In genomic region chr3:49976942-49977341, GRCh38 we compare ENCODE assay signal across 20 cellular contexts. TPM values are rescaled to one million over a fixed set of nuclear protein-coding genes. Genes with fewer than 3 reads are reported as not detected.
A peak's percentile ranks its signal among the peaks of the same experiment; 100 is the strongest.
DNase-seq lines count a peak whose midpoint lies in the region; ATAC-seq, FAIRE-seq and TF ChIP-seq lines count a peak whose summit lies in the region.
"Had no signal": no experiment of that assay in that cellular context is flagged by ENCODE, and none has a peak within 500 bp of the region (broad histone marks: within the 10 kb centered on the region; RNA-seq: fewer than 3 reads in every experiment).

No MANE protein-coding gene starts in this region.

- H3K4me1 Mint-ChIP-seq in GM23338 (no peaks in the 10 kb centered on the region), endodermal cell (no peaks in the 10 kb centered on the region)
- H3K4me1 Mint-ChIP-seq: B cell had no signal

- H4K8ac ChIP-seq in IMR-90 (ENCODE audit: low read depth in 2 of 2, low read length in 2 of 2), result no peak overlapping the region

- H3K23ac ChIP-seq in IMR-90 (ENCODE audit: low read depth, low read length), result no peak overlapping the region

- H2AFZ ChIP-seq in GM23338 (no peak overlapping the region), IMR-90 (replicated peaks; ENCODE audit: low read length, poor library complexity) (no peak overlapping the region), GM12878 (ENCODE audit: control insufficient read depth, low read depth, low read length) (no peak overlapping the region)

- H3K36me3 ChIP-seq in GM23338 (ENCODE audit: insufficient read depth), result peaks cover 4% of the 10 kb centered on the region
- H3K36me3 ChIP-seq in IMR-90 (ENCODE audit: control insufficient read depth, insufficient read depth, low read length), result peaks cover 10% of the 10 kb centered on the region
- H3K36me3 ChIP-seq in GM12878 (ENCODE audit: control insufficient read depth in 2 of 2, insufficient read depth in 2 of 2, low read length in 1 of 2), result peaks cover 3 to 21% of the 10 kb centered on the region in 2 experiments
- peaks cover 68% of the 10 kb centered on the region for H3K36me3 ChIP-seq in endodermal cell (ENCODE audit: control insufficient read depth, insufficient read depth, low read length)

- H3K27ac ChIP-seq in GM23338 (ENCODE audit: low read depth) (peak overlapping the region; percentile 46; the same call in 1 of the 2 replicates), IMR-90 (ENCODE audit: insufficient read depth, low read length) (no peak overlapping the region), GM12878 (ENCODE audit: control insufficient read depth, insufficient read depth) (no peak overlapping the region), endodermal cell (ENCODE audit: low read depth, low read length) (peak overlapping the region; percentile 63)
- H3K27ac ChIP-seq: 22Rv1; BLaER1 treated with 17β-estradiol and CSF1 and Interleukin-3, amounts not matched to agents 10 nM and 100 nM had no signal

- no peaks in the 10 kb centered on the region for H3K27me3 ChIP-seq in GM23338 (ENCODE audit: insufficient read depth)
- no peaks in the 10 kb centered on the region for H3K27me3 ChIP-seq in IMR-90 (ENCODE audit: control insufficient read depth, insufficient read depth, low read length)
- H3K27me3 ChIP-seq in GM12878 (replicated peaks in 1 of 2; ENCODE audit: control insufficient read depth in 2 of 2, insufficient read depth in 2 of 2, low read length in 1 of 2), result no peaks in the 10 kb centered on the region
- H3K27me3 ChIP-seq in endodermal cell (ENCODE audit: control insufficient read depth, insufficient read depth, low read length, poor library complexity, severe bottlenecking), result no peaks in the 10 kb centered on the region
- H3K27me3 ChIP-seq: BLaER1 treated with 17β-estradiol and CSF1 and Interleukin-3, amounts not matched to agents 10 nM and 100 nM had no signal

- POLR2A ChIA-PET in IMR-90 (lab: Charles Lee; ENCODE audit: unreplicated experiment), result no interaction called here
- POLR2A ChIA-PET in GM12878 (lab: Charles Lee), result no interaction called here

- CTCF ChIA-PET in IMR-90 (lab: Yijun Ruan, JAX) (interaction anchor here (1.0 kb wide), 1 partner anchor 21 kb away, joined by 3 read pairs; no protein-coding TSS in a partner anchor), GM12878 (lab: Yijun Ruan, JAX) (interaction anchor here (1.2 kb wide), 1 partner anchor 15 kb away, joined by 3 read pairs; no protein-coding TSS in a partner anchor)

- DNase-seq in GM23338 (ENCODE audit: low spot score) (no peak), IMR-90 (no peak), GM12878 (ENCODE audit: low read depth, low spot score) (no peak), endodermal cell (no peak), NCI-H2081 (lab: John Stamatoyannopoulos, UW) (no peak), ACHN (no peak)
- DNase-seq: CD8-positive, alpha-beta memory T cell; COR-L47; DMS 273 treated with DMSO at 0.1 percent for 48 hours; DMS53; DND-41; EL; HCEC 1CT; HFFc6 had no signal

- no peak overlapping the region for H2AK5ac ChIP-seq in IMR-90 (ENCODE audit: low read depth, low read length)

- intact Hi-C loops in IMR-90 (cut with micrococcal nuclease) (no loop called here), GM12878 (cut with micrococcal nuclease; ENCODE audit: unreplicated experiment) (no loop called here)

- no peaks in the 10 kb centered on the region for H3K4me1 ChIP-seq in GM23338 (ENCODE audit: insufficient read depth)
- peaks cover 10% of the 10 kb centered on the region for H3K4me1 ChIP-seq in IMR-90 (ENCODE audit: control insufficient read depth, insufficient read depth, low read length)
- H3K4me1 ChIP-seq in GM12878 (ENCODE audit: control insufficient read depth, insufficient read depth, low read length), result no peaks in the 10 kb centered on the region
- no peaks in the 10 kb centered on the region for H3K4me1 ChIP-seq in endodermal cell (ENCODE audit: control insufficient read depth, insufficient read depth, low read length)
- H3K4me1 ChIP-seq: BLaER1 treated with 17β-estradiol and CSF1 and Interleukin-3, amounts not matched to agents 10 nM and 100 nM had no signal

- no peak overlapping the region for H3K4ac ChIP-seq in IMR-90 (ENCODE audit: low read depth, low read length)

- H3K36me3 Mint-ChIP-seq in GM23338 (ENCODE audit: low read depth) (peaks cover 22% of the 10 kb centered on the region), endodermal cell (ENCODE audit: low read depth) (peaks cover 36% of the 10 kb centered on the region)

- H3F3A ChIP-seq in GM23338 (replicated peaks; ENCODE audit: low read depth), result peaks cover 2% of the 10 kb centered on the region; the same call in 1 of the 2 replicates

- no peak for FAIRE-seq in GM12878 (lab: Jason Lieb, UNC)
- FAIRE-seq: GM12891 had no signal

- H4K5ac ChIP-seq in IMR-90 (ENCODE audit: low read depth, low read length), result no peak overlapping the region

- H3K14ac ChIP-seq in IMR-90 (replicated peaks; ENCODE audit: low read depth, low read length), result no peak overlapping the region

- no peak overlapping the region for H3K4me3 ChIP-seq in GM23338
- no peak overlapping the region for H3K4me3 ChIP-seq in IMR-90 (ENCODE audit: insufficient read depth, low read depth, low read length)
- H3K4me3 ChIP-seq in GM12878, result no peak overlapping the region
- no peak overlapping the region for H3K4me3 ChIP-seq in endodermal cell (ENCODE audit: low read length)
- H3K4me3 ChIP-seq: BLaER1 treated with 17β-estradiol and CSF1 and Interleukin-3, amounts not matched to agents 10 nM and 100 nM had no signal

- no peak overlapping the region for H3K56ac ChIP-seq in IMR-90 (ENCODE audit: extremely low read depth, insufficient read depth, low read length)

- dilution Hi-C loops in IMR-90 (cut with HindIII; ENCODE audit: low sequenced_read_pairs, unreplicated experiment), result no loop called here

- H4K91ac ChIP-seq in IMR-90 (ENCODE audit: insufficient read depth, low read depth, low read length), result no peak overlapping the region

- H2BK5ac ChIP-seq in IMR-90 (ENCODE audit: low read depth, low read length, poor library complexity, severe bottlenecking), result no peak overlapping the region

- peaks cover 11 to 45% of the 10 kb centered on the region in 2 experiments for H3K79me1 ChIP-seq in IMR-90 (ENCODE audit: low read depth in 1 of 2, low read length in 2 of 2)

- ATAC-seq in GM23338 (peak; percentile 59), IMR-90 (ENCODE audit: low read depth) (no peak), GM12878 (no peak), GM21360 (IDR thresholded peaks at IDR 0.05; ENCODE audit: unreplicated experiment) (no peak), HG03354 (IDR thresholded peaks at IDR 0.05; ENCODE audit: poor library complexity, severe bottlenecking, unreplicated experiment) (no peak)

- H3K9me3 Mint-ChIP-seq in GM23338 (no peaks in the 10 kb centered on the region), endodermal cell (no peaks in the 10 kb centered on the region)
- H3K9me3 Mint-ChIP-seq: CD8-positive, alpha-beta memory T cell; HFFc6 had no signal

- RAD21 ChIA-PET in GM12878 (lab: Charles Lee; ENCODE audit: unreplicated experiment), result no interaction called here

- H3K27ac Mint-ChIP-seq in GM23338, result no peak overlapping the region
- no peak overlapping the region for H3K27ac Mint-ChIP-seq in endodermal cell
- H3K27ac Mint-ChIP-seq: B cell, HFFc6 had no signal

- TSS peak; percentile 17 for BruUV-seq in IMR-90 (replicated peaks; lab: Mats Ljungman, UMichigan)
- BruUV-seq in GM12878 (replicated peaks; lab: Mats Ljungman, UMichigan), result TSS peak; percentile 35

- H4K20me1 ChIP-seq in GM23338 (replicated peaks; ENCODE audit: insufficient read depth) (peaks cover 9% of the 10 kb centered on the region), IMR-90 (ENCODE audit: insufficient read depth, low read length) (peaks cover 4% of the 10 kb centered on the region), GM12878 (ENCODE audit: control insufficient read depth, insufficient read depth) (no peaks in the 10 kb centered on the region)

- H3K4me2 ChIP-seq in GM23338, result no peak overlapping the region
- H3K4me2 ChIP-seq in IMR-90 (ENCODE audit: low read depth, low read length), result no peak overlapping the region
- no peak overlapping the region for H3K4me2 ChIP-seq in GM12878 (ENCODE audit: control insufficient read depth, insufficient read depth)
- H3K4me2 ChIP-seq: BLaER1 treated with 17β-estradiol and CSF1 and Interleukin-3, amounts not matched to agents 10 nM and 100 nM had no signal

- H2BK20ac ChIP-seq in IMR-90 (ENCODE audit: low read depth, low read length), result no peak overlapping the region

- no peak overlapping the region for H2BK15ac ChIP-seq in IMR-90 (ENCODE audit: low read depth, low read length)

- H3K9me3 ChIP-seq in IMR-90 (ENCODE audit: control insufficient read depth, insufficient read depth, low read length) (no peaks in the 10 kb centered on the region), GM12878 (replicated peaks; ENCODE audit: control insufficient read depth, insufficient read depth, low read length) (no peaks in the 10 kb centered on the region), endodermal cell (ENCODE audit: control insufficient read depth, low read length) (no peaks in the 10 kb centered on the region)
- H3K9me3 ChIP-seq: BLaER1 treated with 17β-estradiol and CSF1 and Interleukin-3, amounts not matched to agents 10 nM and 100 nM had no signal

- H3K18ac ChIP-seq in IMR-90 (ENCODE audit: low read depth, low read length), result no peak overlapping the region

- WGBS in IMR-90 (ENCODE audit: extremely low coverage in 2 of 2, insufficient read length in 1 of 2), 2 experiments, result 100% methylated on average over 1 of the region's 2 CpGs; no CpG with 5 or more reads in 1 of the 2 experiments
- 100% methylated on average over 2 of the region's 2 CpGs for WGBS in GM12878 (ENCODE audit: insufficient coverage, insufficient replicate concordance, low lambda C conversion rate, missing lambda C conversion rate)
- 67 to 87% methylated on average over 2 of the region's 2 CpGs for WGBS in endodermal cell (ENCODE audit: insufficient coverage in 1 of 2, insufficient read length in 1 of 2), 2 experiments

- H2AK9ac ChIP-seq in IMR-90 (replicated peaks; ENCODE audit: low read depth, low read length, poor library complexity), result no peak overlapping the region

- no peak for TF ChIP-seq RAD21 in IMR-90 (IDR thresholded peaks at IDR 0.05; ENCODE audit: low read length)
- TF ChIP-seq RAD21 in GM12878 (IDR thresholded peaks at IDR 0.05; ENCODE audit: insufficient read depth, low read depth, low read length), result no peak

- no peak for TF ChIP-seq CTCF in GM23338 (conservative IDR thresholded peaks at IDR 0.05; ENCODE audit: low read depth in 2 of 2)
- no peak for TF ChIP-seq CTCF in IMR-90 (conservative IDR thresholded peaks at IDR 0.05; ENCODE audit: low read depth, low read length)
- TF ChIP-seq CTCF in GM12878 (IDR thresholded peaks at IDR 0.05 in 2 of 3, conservative IDR thresholded peaks at IDR 0.05 in 1 of 3; ENCODE audit: control insufficient read depth in 2 of 3, extremely low read depth in 1 of 3, insufficient read depth in 1 of 3, low read depth in 3 of 3, low read length in 3 of 3), result no peak
- TF ChIP-seq CTCF in endodermal cell (conservative IDR thresholded peaks at IDR 0.05), result no peak

- no peak for TF ChIP-seq POLR2A in IMR-90 (IDR thresholded peaks at IDR 0.05; ENCODE audit: low read depth, low read length)
- no peak for TF ChIP-seq POLR2A in GM12878 (IDR thresholded peaks at IDR 0.05; ENCODE audit: low read depth, low read length)

- no peak overlapping the region for H3K4me3 Mint-ChIP-seq in GM23338
- no peak overlapping the region for H3K4me3 Mint-ChIP-seq in endodermal cell
- H3K4me3 Mint-ChIP-seq: B cell; CD8-positive, alpha-beta memory T cell; HFFc6 had no signal

- peaks cover 7% of the 10 kb centered on the region for H3K9me1 ChIP-seq in IMR-90 (ENCODE audit: insufficient read depth, low read length)

- no peak overlapping the region for H3K9ac ChIP-seq in IMR-90 (ENCODE audit: low read depth, low read length)
- H3K9ac ChIP-seq in GM12878 (ENCODE audit: control insufficient read depth, insufficient read depth, low read length), result no peak overlapping the region
- no peak overlapping the region for H3K9ac ChIP-seq in endodermal cell (ENCODE audit: extremely low read depth, low read length, poor library complexity, severe bottlenecking)
- H3K9ac ChIP-seq: BLaER1 treated with 17β-estradiol and CSF1 and Interleukin-3, amounts not matched to agents 10 nM and 100 nM had no signal

- H3K27me3 Mint-ChIP-seq in GM23338 (ENCODE audit: insufficient read depth, low read depth, poor library complexity) (peaks cover 4% of the 10 kb centered on the region), endodermal cell (ENCODE audit: insufficient read depth) (no peaks in the 10 kb centered on the region)
- H3K27me3 Mint-ChIP-seq: B cell; CD8-positive, alpha-beta memory T cell had no signal

- no peaks in the 10 kb centered on the region for H3K9me2 ChIP-seq in GM23338 (ENCODE audit: insufficient read depth)

- no peak overlapping the region for H2BK120ac ChIP-seq in IMR-90 (ENCODE audit: low read depth, low read length)

- peaks cover 7% of the 10 kb centered on the region for H3K79me2 ChIP-seq in GM23338 (replicated peaks; ENCODE audit: insufficient read depth)
- no peaks in the 10 kb centered on the region for H3K79me2 ChIP-seq in GM12878 (ENCODE audit: control insufficient read depth, insufficient read depth, low read length)

- in situ Hi-C loops in IMR-90 (cut with MboI; ENCODE audit: low sequenced_read_pairs) (no loop called here), GM12878 (cut with MboI) (no loop called here), ACHN (cut with HindIII; ENCODE audit: low pct_ligation_motif_present, low pct_unique_long_range_greater_than_20kb, low sequenced_read_pairs) (no loop called here)

- no peak for TF ChIP-seq EP300 in GM12878 (IDR thresholded peaks at IDR 0.05; ENCODE audit: borderline replicate concordance in 1 of 2, control insufficient read depth in 1 of 2, low read depth in 2 of 2, low read length in 2 of 2)

- SMC1A ChIA-PET in GM12878 (lab: Charles Lee; ENCODE audit: uncharacterized antibody, unreplicated experiment), result interaction anchor here (1.4 to 1.5 kb wide), 2 partner anchors 13 to 20 kb away, joined by 3 to 4 read pairs; no protein-coding TSS in a partner anchor

RNA-seq across cellular contexts. Expression of gene RBM6, which starts 37.0 kb away (rescaled TPM):
- total RNA-seq in GM23338 (2014; rRNA removed; shearing (Covaris generic)), result 62.0 and 66.6 TPM in 2 replicates
- 76.2 and 97.6 TPM in 2 replicates for polyA plus RNA-seq in GM23338 (2016; fragmentation: Nextera tagmentation; extraction: Ambion mirVana)
- 38.5 and 40.8 TPM in 2 replicates for total RNA-seq in IMR-90 (2012; rRNA removed)
- polyA plus RNA-seq in IMR-90 (2012; rRNA removed), result 51.1 and 64.6 TPM in 2 replicates
- polyA plus RNA-seq in IMR-90 (2012; cell fraction: cytosol; rRNA removed), result 9.1 and 24.1 TPM in 2 replicates
- 37.5 and 273 TPM in 2 replicates for polyA plus RNA-seq in IMR-90 (2012; cell fraction: nucleus; rRNA removed; ENCODE audit: low replicate concordance)
- 400 and 435 TPM in 2 replicates for total RNA-seq in GM12878 (2013; cell fraction: nucleolus; rRNA removed)
- 56.4 and 62.5 TPM in 2 replicates for total RNA-seq in GM12878 (2014; rRNA removed)
- 94.1 and 94.6 TPM in 2 replicates for total RNA-seq in GM12878 (2014; rRNA removed; fragmentation: Illumina TruSeq; extraction: Trizol)
- 66.5 and 72.7 TPM in 2 replicates for total RNA-seq in GM12878 (2021)
- polyA plus RNA-seq in GM12878 (2011; ENCODE audit: low read depth), result 45.2 TPM
- polyA plus RNA-seq in GM12878 (2011; rRNA removed), result 103 and 128 TPM in 2 replicates
- 50.3 and 56.4 TPM in 2 replicates for polyA plus RNA-seq in GM12878 (2011; cell fraction: cytosol; rRNA removed)
- polyA plus RNA-seq in GM12878 (2011; cell fraction: nucleus; rRNA removed), result 317 and 335 TPM in 2 replicates
- polyA plus RNA-seq in GM12878 (2012), result 67.7 and 87.7 TPM in 2 replicates
- 102 and 136 TPM in 2 replicates for polyA plus RNA-seq in GM12878 (2014; fragmentation: Illumina TruSeq; extraction: Trizol)
- 10 to 100 TPM; 45.3 to 84.4 TPM for polyA plus RNA-seq in GM12878 (2014; fragmentation: Nextera tagmentation; extraction: Ambion mirVana)
- 73.6 and 89.8 TPM in 2 replicates for polyA plus RNA-seq in GM12878 (2014; rRNA removed)
- 10 to 100 TPM; 70.6 to 78.2 TPM for polyA plus RNA-seq in GM12878 (2016; fragmentation: Nextera tagmentation; extraction: Ambion mirVana)
- polyA minus RNA-seq in GM12878 (2011; rRNA and poly(A)+ RNA removed), result 30.0 and 44.6 TPM in 2 replicates
- polyA minus RNA-seq in GM12878 (2011; cell fraction: cytosol; rRNA and poly(A)+ RNA removed), result 12.5 and 15.6 TPM in 2 replicates
- 42.7 and 57.8 TPM in 2 replicates for polyA minus RNA-seq in GM12878 (2011; cell fraction: nucleus; rRNA and poly(A)+ RNA removed)
- total RNA-seq in endodermal cell, result 100 to 1,000 TPM; 116 to 168 TPM
- 131 TPM for polyA plus RNA-seq in endodermal cell (2013, experiment 1 of 2)
- 115 TPM for polyA plus RNA-seq in endodermal cell (2013, experiment 2 of 2)

RNA-seq across cellular contexts. Expression of gene MON1A, which starts 47.3 kb away (rescaled TPM):
- 12.1 and 13.3 TPM in 2 replicates for total RNA-seq in GM23338 (2014; rRNA removed; shearing (Covaris generic))
- polyA plus RNA-seq in GM23338 (2016; fragmentation: Nextera tagmentation; extraction: Ambion mirVana) (5.5 and 6.4 TPM in 2 replicates), IMR-90 (2012; rRNA removed) (13.5 and 18.1 TPM in 2 replicates), GM12878 (2011; rRNA removed) (2.1 and 6.2 TPM in 2 replicates), GM12878 (2014; fragmentation: Illumina TruSeq; extraction: Trizol) (0.98 and 4.0 TPM in 2 replicates), GM12878 (2014; fragmentation: Nextera tagmentation; extraction: Ambion mirVana) (1 to 10 TPM; 1.3 to 2.4 TPM), GM12878 (2014; rRNA removed) (10.3 and 10.8 TPM in 2 replicates), GM12878 (2016; fragmentation: Nextera tagmentation; extraction: Ambion mirVana) (10 to 100 TPM in 1 of 2 experiments, 1 to 10 TPM in 1; 9.2 to 10.5 TPM)
- total RNA-seq in IMR-90 (2012; rRNA removed) (6.9 and 8.2 TPM in 2 replicates), GM12878 (2014; rRNA removed) (9.9 TPM in 2 replicates), GM12878 (2014; rRNA removed; fragmentation: Illumina TruSeq; extraction: Trizol) (2.6 and 3.5 TPM in 2 replicates), GM12878 (2021) (9.0 and 10.3 TPM in 2 replicates), endodermal cell (1 to 10 TPM; 4.1 to 6.2 TPM)
- 10.1 and 19.6 TPM in 2 replicates for polyA plus RNA-seq in IMR-90 (2012; cell fraction: cytosol; rRNA removed)
- polyA plus RNA-seq in IMR-90 (2012; cell fraction: nucleus; rRNA removed; ENCODE audit: low replicate concordance), result 11.1 and 25.3 TPM in 2 replicates
- total RNA-seq in GM12878 (2013; cell fraction: nucleolus; rRNA removed), result 4.3 and 4.7 TPM in 2 replicates
- 1.4 TPM for polyA plus RNA-seq in GM12878 (2011; ENCODE audit: low read depth)
- polyA plus RNA-seq in GM12878 (2011; cell fraction: cytosol; rRNA removed), result 9.8 and 14.4 TPM in 2 replicates
- 11.7 and 14.4 TPM in 2 replicates for polyA plus RNA-seq in GM12878 (2011; cell fraction: nucleus; rRNA removed)
- polyA plus RNA-seq in GM12878 (2012), result 3.3 and 4.2 TPM in 2 replicates
- 4.0 and 5.8 TPM in 2 replicates for polyA minus RNA-seq in GM12878 (2011; rRNA and poly(A)+ RNA removed)
- 3.9 and 5.7 TPM in 2 replicates for polyA minus RNA-seq in GM12878 (2011; cell fraction: cytosol; rRNA and poly(A)+ RNA removed)
- polyA minus RNA-seq in GM12878 (2011; cell fraction: nucleus; rRNA and poly(A)+ RNA removed), result 1.8 and 5.2 TPM in 2 replicates
- 9.5 TPM for polyA plus RNA-seq in endodermal cell (2013, experiment 1 of 2)
- 8.8 TPM for polyA plus RNA-seq in endodermal cell (2013, experiment 2 of 2)

Comparison
In these comparisons a context has a peak if more than half of its experiments do, and no peak if none do; other contexts are left out.
1. H3K27ac ChIP-seq: peak in GM23338 (single experiment) and endodermal cell (single experiment); none in IMR-90 (single experiment) and GM12878 (single experiment).